23 cellular contexts compared by ENCODE assay signal in genomic region chr6:128560966-128561365, GRCh38.
"Had no signal": no experiment of that assay in that cellular context is flagged by ENCODE, and none has a peak within 500 bp of the region (broad histone marks: within the 10 kb centered on the region; RNA-seq: fewer than 3 reads in every experiment).

No MANE protein-coding gene starts in this region.

- ATAC-seq: gastrocnemius medialis; heart left ventricle; left cardiac atrium; left lung; naive thymus-derived CD8-positive, alpha-beta T cell; stimulated activated memory B cell treated with anti-CD40 and anti-IgM and Interleukin-4, amounts not matched to agents 10 μg/mL and 1 μg/mL and 100 μg/mL, for 72 hours; stimulated activated naive CD8-positive, alpha-beta T cell treated with anti-CD3 and anti-CD28 coated beads, Interleukin-15, Interleukin-2, amounts not matched to agents 100 U/mL and 50 U/mL, for 24 hours had no signal

- H3K4me3 ChIP-seq: dorsolateral prefrontal cortex, gastrocnemius medialis, heart left ventricle, hepatocyte, left lung, prostate gland, right atrium auricular region, sigmoid colon, skin epidermis, spleen, testis, tibial artery had no signal

- H3K4me1 ChIP-seq: gastrocnemius medialis, heart left ventricle, left lung, prostate gland, sigmoid colon, spleen, testis, tibial artery had no signal

- H2AFZ ChIP-seq: hepatocyte had no signal

- H3K27ac ChIP-seq: dorsolateral prefrontal cortex, gastrocnemius medialis, heart left ventricle, hepatocyte, left lung, prostate gland, right atrium auricular region, sigmoid colon, skin epidermis, spleen, testis, tibial artery had no signal

- DNase-seq: dorsolateral prefrontal cortex; effector CD4-positive, alpha-beta T cell; gastrocnemius medialis; heart left ventricle; left cardiac atrium; left lung; mesendoderm; midbrain; naive thymus-derived CD8-positive, alpha-beta T cell; nephron progenitor cell; nucleus accumbens; sigmoid colon; spleen; stimulated activated CD4-positive, alpha-beta T cell treated with anti-CD3 and anti-CD28 coated beads, Interleukin-4, amount 100 ng/mL, for 4 hours; stimulated activated naive CD8-positive, alpha-beta T cell treated with anti-CD3 and anti-CD28 coated beads, Interleukin-15, Interleukin-2, amounts not matched to agents 100 U/mL and 50 U/mL, for 24 hours; substantia nigra; testis; tibial artery had no signal

- H3K36me3 ChIP-seq: gastrocnemius medialis, heart left ventricle, left lung, prostate gland, right atrium auricular region, sigmoid colon, spleen, tibial artery had no signal

- H3K4me2 ChIP-seq: hepatocyte had no signal

- H3K27me3 ChIP-seq: dorsolateral prefrontal cortex, gastrocnemius medialis, heart left ventricle, hepatocyte, left lung, right atrium auricular region, sigmoid colon, spleen, testis, tibial artery had no signal

- H3K79me2 ChIP-seq: hepatocyte had no signal

- H3K9me3 ChIP-seq: gastrocnemius medialis, heart left ventricle, left lung, prostate gland, right atrium auricular region, sigmoid colon, spleen, testis, tibial artery had no signal
